24 cellular contexts compared by ENCODE assay signal in the genomic region with DNA sequence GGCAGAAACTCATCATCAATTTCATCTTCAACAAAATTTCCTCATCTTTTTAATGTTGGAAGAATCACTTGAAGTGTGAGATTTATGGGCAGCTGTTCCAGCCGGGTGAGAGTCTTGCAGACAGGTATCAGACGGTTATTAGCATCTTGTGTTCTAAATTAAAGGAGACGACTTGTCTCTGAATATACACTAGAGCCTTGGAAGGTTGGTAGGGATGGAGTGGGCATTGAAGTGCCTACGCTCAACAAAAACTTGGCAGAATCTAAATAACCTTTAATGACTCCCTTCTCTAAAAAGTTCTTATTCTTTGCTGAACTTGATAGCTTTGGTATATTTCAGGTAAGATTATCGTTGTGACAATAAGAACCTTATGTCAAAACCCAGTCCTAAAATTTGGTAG.
"Had no signal": no experiment of that assay in that cellular context is flagged by ENCODE, and none has a peak within 500 bp of the region (broad histone marks: within the 10 kb centered on the region; RNA-seq: fewer than 3 reads in every experiment).

No MANE protein-coding gene starts in this region.

- DNase-seq: natural killer cell; occipital lobe; ovary; posterior cingulate gyrus; psoas muscle; right cardiac atrium; right lobe of liver; sigmoid colon; small intestine; stimulated activated CD4-positive, alpha-beta T cell treated with anti-CD3 and anti-CD28 coated beads, Interleukin-15, amount 100 ng/mL, for 24 hours; stimulated activated CD4-positive, alpha-beta T cell treated with anti-CD3 and anti-CD28 coated beads, Interleukin-2, amount 100 ng/mL, for 24 hours; stimulated activated CD4-positive, alpha-beta T cell treated with anti-CD3 and anti-CD28 coated beads, Interleukin-2, amount 100 ng/mL, for 48 hours; stimulated activated CD4-positive, alpha-beta T cell treated with anti-CD3 and anti-CD28 coated beads, Interleukin-4, amount 100 ng/mL, for 24 hours; stimulated activated naive B cell treated with anti-CD40 and anti-IgM and Interleukin-4, amounts not matched to agents 10 μg/mL and 1 μg/mL and 100 μg/mL, for 72 hours; stimulated activated naive CD4-positive, alpha-beta T cell treated with Interleukin-2 at 50 U/mL for 16 hours; stomach; tibial artery; transverse colon; upper lobe of right lung; uterus had no signal

- ATAC-seq: natural killer cell; psoas muscle; right cardiac atrium; right lobe of liver; stimulated activated effector memory CD8-positive, alpha-beta T cell treated with anti-CD3 and anti-CD28 coated beads, Interleukin-12 subunit alpha, Interleukin-12 subunit beta, amount 100 ng/mL, for 72 hours; stimulated activated naive B cell treated with anti-CD40 and anti-IgM and Interleukin-4, amounts not matched to agents 10 μg/mL and 1 μg/mL and 100 μg/mL, for 72 hours; upper lobe of right lung had no signal

- H3K9me3 ChIP-seq: ovary, psoas muscle, right lobe of liver, sigmoid colon, stomach, thoracic aorta, tibial artery, transverse colon, upper lobe of right lung, uterus had no signal

- H3K27me3 ChIP-seq: neural progenitor cell, ovary, right lobe of liver, sigmoid colon, stomach, tibial artery, transverse colon, upper lobe of right lung, uterus had no signal

- H3K4me3 ChIP-seq: neural progenitor cell, ovary, psoas muscle, right lobe of liver, sigmoid colon, stomach, thoracic aorta, tibial artery, transverse colon, upper lobe of right lung, uterus had no signal

- H3K36me3 ChIP-seq: neural progenitor cell, ovary, right lobe of liver, sigmoid colon, stomach, thoracic aorta, tibial artery, transverse colon, upper lobe of right lung, uterus had no signal

- H3K27ac ChIP-seq: neural progenitor cell, ovary, parathyroid adenoma, psoas muscle, right lobe of liver, sigmoid colon, thoracic aorta, tibial artery, transverse colon, upper lobe of right lung, uterus had no signal

- H3K4me1 ChIP-seq: parathyroid adenoma, psoas muscle, right lobe of liver, tibial artery, upper lobe of right lung, uterus had no signal
